7 cellular contexts compared by ENCODE assay signal in the genomic region with DNA sequence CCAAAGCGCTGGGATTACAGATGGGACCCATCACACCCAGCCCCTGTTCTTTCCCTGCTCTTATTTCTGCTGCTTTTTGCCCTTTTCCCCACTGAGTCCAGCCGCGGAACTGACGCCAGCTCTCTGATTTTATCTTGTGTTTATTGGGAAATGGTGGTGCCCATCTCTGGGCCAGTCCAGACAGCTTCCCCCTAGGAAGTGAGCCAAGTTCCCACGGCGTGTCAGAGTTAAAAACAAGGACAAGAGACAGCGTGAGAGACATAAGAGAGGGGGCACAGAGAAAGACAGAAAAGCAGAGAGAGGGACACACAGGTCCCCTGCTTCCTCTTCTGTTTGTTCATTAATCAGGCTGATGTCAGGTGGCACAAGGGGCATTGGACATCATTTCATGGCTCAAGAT. TPM values are rescaled to one million over a fixed set of nuclear protein-coding genes. Genes with fewer than 3 reads are reported as not detected.
"Had no signal": no experiment of that assay in that cellular context is flagged by ENCODE, and none has a peak within 500 bp of the region (broad histone marks: within the 10 kb centered on the region; RNA-seq: fewer than 3 reads in every experiment).

No MANE protein-coding gene starts in this region.

RNA-seq across cellular contexts. Expression of a gene that starts 11.9 kb away (rescaled TPM):
- total RNA-seq: RPMI7951 had no signal

RNA-seq across cellular contexts. Expression of a gene that starts 19.4 kb away (rescaled TPM):
- total RNA-seq: activated naive CD8-positive, alpha-beta T cell treated with anti-CD3 and anti-CD28 coated beads for 36 hours; astrocyte; body of pancreas; LHCN-M2; NCI-H460; RPMI7951; SK-MEL-5 had no signal
